19 cellular contexts compared by ENCODE assay signal in the genomic region with DNA sequence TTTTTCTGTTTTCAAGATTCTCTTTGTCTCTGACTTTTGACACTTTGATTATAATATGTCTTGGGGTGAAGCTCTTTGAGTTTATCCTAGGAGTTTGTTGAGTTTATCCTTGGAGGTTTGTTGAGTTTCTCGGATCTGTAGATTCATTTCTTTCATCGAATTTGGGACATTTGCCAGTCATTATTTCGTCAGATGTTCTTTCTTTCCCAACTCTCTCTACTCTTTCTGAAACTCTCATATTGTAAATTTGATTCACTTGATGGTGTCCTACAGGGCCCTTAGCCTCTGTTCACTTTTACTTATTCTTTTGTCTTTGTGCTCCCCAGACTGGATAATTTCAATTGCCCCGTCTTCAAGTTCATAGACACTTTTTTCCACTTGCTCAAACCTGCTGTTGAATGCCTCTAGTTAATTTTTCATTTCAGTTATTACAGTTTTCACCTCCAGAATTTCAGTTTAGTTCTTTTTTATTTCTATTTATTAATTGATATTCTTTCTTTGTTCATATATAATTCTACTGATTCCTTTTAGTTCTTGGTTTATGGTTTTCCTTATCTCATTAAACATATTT. TPM values are rescaled to one million over a fixed set of nuclear protein-coding genes. Genes with fewer than 3 reads are reported as not detected.
DNase-seq lines count a peak whose midpoint lies in the region; ATAC-seq, FAIRE-seq and TF ChIP-seq lines count a peak whose summit lies in the region.
"Had no signal": no experiment of that assay in that cellular context is flagged by ENCODE, and none has a peak within 500 bp of the region (broad histone marks: within the 10 kb centered on the region; RNA-seq: fewer than 3 reads in every experiment).

No MANE protein-coding gene starts in this region.

- H3K27me3 ChIP-seq in HepG2 (ENCODE audit: control insufficient read depth in 1 of 2, insufficient read depth in 2 of 2, low read length in 2 of 2) (no peaks in the 10 kb centered on the region), right lobe of liver (no peaks in the 10 kb centered on the region), K562 (ENCODE audit: control insufficient read depth in 2 of 2, insufficient read depth in 2 of 2, low read length in 2 of 2) (no peaks in the 10 kb centered on the region; a peak in 1 of 5 replicates), smooth muscle cell (ENCODE audit: low read depth) (no peaks in the 10 kb centered on the region), suprapubic skin (peaks cover 4% of the 10 kb centered on the region)
- H3K27me3 ChIP-seq: BLaER1 treated with 17β-estradiol and CSF1 and Interleukin-3, amounts not matched to agents 10 nM and 100 nM had no signal

- H3K9me1 ChIP-seq in K562 (ENCODE audit: control insufficient read depth, insufficient read depth, low read length), result no peaks in the 10 kb centered on the region

- TF ChIP-seq RAD21 in HepG2 (CRISPR knock-in tag; IDR thresholded peaks at IDR 0.05), result no peak
- no peak for TF ChIP-seq RAD21 in K562 (CRISPR knock-in tag; conservative IDR thresholded peaks at IDR 0.05 in 1 of 2, IDR thresholded peaks at IDR 0.05 in 1 of 2)

- H3F3A ChIP-seq in smooth muscle cell (ENCODE audit: low read depth), result no peaks in the 10 kb centered on the region

- WGBS in HepG2 (ENCODE audit: low lambda C conversion rate), result 98% methylated on average over 4 of the region's 4 CpGs
- WGBS in right lobe of liver (ENCODE audit: insufficient coverage, low coverage, low lambda C conversion rate, missing lambda C conversion rate), result 90% methylated on average over 4 of the region's 4 CpGs
- WGBS in K562 (ENCODE audit: insufficient coverage, low coverage, missing lambda C conversion rate), result 0% methylated on average over 4 of the region's 4 CpGs
- 90% methylated on average over 4 of the region's 4 CpGs for WGBS in smooth muscle cell (ENCODE audit: low lambda C conversion rate)
- 96% methylated on average over 4 of the region's 4 CpGs for WGBS in suprapubic skin

- H2AFZ ChIP-seq in HepG2 (ENCODE audit: low read length), result no peak overlapping the region
- no peak overlapping the region for H2AFZ ChIP-seq in K562 (ENCODE audit: low read depth, low read length)
- H2AFZ ChIP-seq in smooth muscle cell (ENCODE audit: low read depth), result no peak overlapping the region

- H3K4me3 ChIP-seq in HepG2 (replicated peaks in 1 of 3; ENCODE audit: insufficient read depth in 1 of 3, low read depth in 2 of 3, low read length in 3 of 3) (no peak overlapping the region), right lobe of liver (no peak overlapping the region), K562 (no peak overlapping the region), smooth muscle cell (peak overlapping the region; percentile 10), suprapubic skin (no peak overlapping the region)
- H3K4me3 ChIP-seq: BLaER1 treated with 17β-estradiol and CSF1 and Interleukin-3, amounts not matched to agents 10 nM and 100 nM had no signal

- in situ Hi-C loops in HepG2 (cut with HindIII; ENCODE audit: extremely low pct_ligation_motif_present, low pct_unique_long_range_greater_than_20kb), result no loop called here
- in situ Hi-C loops in K562 (cut with MboI), result no loop called here

- H4K20me1 ChIP-seq in HepG2 (ENCODE audit: insufficient read depth, low read length) (no peaks in the 10 kb centered on the region), K562 (replicated peaks; ENCODE audit: control insufficient read depth, insufficient read depth, low read length) (no peaks in the 10 kb centered on the region), smooth muscle cell (ENCODE audit: low read depth) (no peaks in the 10 kb centered on the region)
- H4K20me1 ChIP-seq: BLaER1 treated with 17β-estradiol and CSF1 and Interleukin-3, amounts not matched to agents 10 nM and 100 nM had no signal

- H3K4me1 ChIP-seq in HepG2 (ENCODE audit: insufficient read depth, low read length) (peaks cover 97% of the 10 kb centered on the region), right lobe of liver (peaks cover 0 to 24% (median 9%) of the 10 kb centered on the region in 4 donors), K562 (replicated peaks in 1 of 2; ENCODE audit: control insufficient read depth in 2 of 2, insufficient read depth in 2 of 2, low read length in 2 of 2) (no peaks in the 10 kb centered on the region), smooth muscle cell (ENCODE audit: low read depth) (peaks cover 16% of the 10 kb centered on the region), suprapubic skin (no peaks in the 10 kb centered on the region)
- H3K4me1 ChIP-seq: BLaER1 treated with 17β-estradiol and CSF1 and Interleukin-3, amounts not matched to agents 10 nM and 100 nM had no signal

- 0 out of 2 replicates have a peak overlapping the region, but pooled peaks have one; percentile 85 for H3K4me2 ChIP-seq in HepG2 (ENCODE audit: low read depth, low read length)
- H3K4me2 ChIP-seq in K562 (ENCODE audit: insufficient read depth, low read length), result no peak overlapping the region
- no peak overlapping the region for H3K4me2 ChIP-seq in smooth muscle cell
- H3K4me2 ChIP-seq: BLaER1 treated with 17β-estradiol and CSF1 and Interleukin-3, amounts not matched to agents 10 nM and 100 nM had no signal

- H3K27ac ChIP-seq in HepG2 (ENCODE audit: extremely low read length, insufficient read depth, low read length) (peak overlapping the region; percentile 88), right lobe of liver (no peak overlapping the region), K562 (ENCODE audit: extremely low read depth, low read depth, low read length) (no peak overlapping the region), smooth muscle cell (ENCODE audit: low read depth) (no peak overlapping the region), suprapubic skin (no peak overlapping the region)
- H3K27ac ChIP-seq: BLaER1 treated with 17β-estradiol and CSF1 and Interleukin-3, amounts not matched to agents 10 nM and 100 nM had no signal

- CTCF ChIA-PET in HepG2 (lab: Yijun Ruan, JAX; ENCODE audit: low intra/inter-chr PET ratio, low total read pairs) (no interaction called here), K562 (lab: Yijun Ruan, JAX; ENCODE audit: low intra/inter-chr PET ratio) (no interaction called here)

- H3K36me3 ChIP-seq in HepG2 (replicated peaks in 1 of 2; ENCODE audit: control insufficient read depth in 1 of 2, insufficient read depth in 2 of 2, low read length in 2 of 2) (no peaks in the 10 kb centered on the region), right lobe of liver (no peaks in the 10 kb centered on the region), K562 (ENCODE audit: control insufficient read depth, insufficient read depth, low read length) (no peaks in the 10 kb centered on the region), smooth muscle cell (ENCODE audit: low read depth) (no peaks in the 10 kb centered on the region), suprapubic skin (no peaks in the 10 kb centered on the region)
- H3K36me3 ChIP-seq: BLaER1 treated with 17β-estradiol and CSF1 and Interleukin-3, amounts not matched to agents 10 nM and 100 nM had no signal

- TF ChIP-seq POLR2A in HepG2 (IDR thresholded peaks at IDR 0.05; ENCODE audit: insufficient read depth in 1 of 2, low read depth in 2 of 2, low read length in 2 of 2), result no peak
- no peak for TF ChIP-seq POLR2A in right lobe of liver (IDR thresholded peaks at IDR 0.05)
- no peak for TF ChIP-seq POLR2A in K562 (conservative IDR thresholded peaks at IDR 0.05)
- no peak for TF ChIP-seq POLR2A in suprapubic skin (IDR thresholded peaks at IDR 0.05)

- BruUV-seq in HepG2 (replicated peaks; lab: Mats Ljungman, UMichigan) (no TSS peak), K562 (replicated peaks; lab: Mats Ljungman, UMichigan) (no TSS peak)

- TF ChIP-seq CTCF in HepG2 (CRISPR knock-in tag; IDR thresholded peaks at IDR 0.05), result no peak
- TF ChIP-seq CTCF in right lobe of liver (IDR thresholded peaks at IDR 0.05), result no peak
- TF ChIP-seq CTCF in K562 (IDR thresholded peaks at IDR 0.05 in 2 of 3, conservative IDR thresholded peaks at IDR 0.05 in 1 of 3; ENCODE audit: insufficient read depth in 2 of 3, low read depth in 1 of 3, low read length in 3 of 3), result no peak
- no peak for TF ChIP-seq CTCF in smooth muscle cell (IDR thresholded peaks at IDR 0.05; ENCODE audit: borderline replicate concordance, insufficient read depth, poor library complexity, severe bottlenecking)
- no peak for TF ChIP-seq CTCF in suprapubic skin (IDR thresholded peaks at IDR 0.05)

- no peaks in the 10 kb centered on the region for H3K79me2 ChIP-seq in HepG2 (ENCODE audit: insufficient read depth, low read length)
- no peaks in the 10 kb centered on the region for H3K79me2 ChIP-seq in K562 (ENCODE audit: control insufficient read depth, insufficient read depth, low read length)
- H3K79me2 ChIP-seq in smooth muscle cell (ENCODE audit: low read depth), result no peaks in the 10 kb centered on the region

- H3K9me3 ChIP-seq in HepG2 (ENCODE audit: low read length), result peaks cover 7% of the 10 kb centered on the region; the same call in 1 of the 2 replicates
- no peaks in the 10 kb centered on the region for H3K9me3 ChIP-seq in right lobe of liver
- H3K9me3 ChIP-seq in K562 (replicated peaks; ENCODE audit: control insufficient read depth, insufficient read depth, low read depth, low read length), result peaks cover 10% of the 10 kb centered on the region
- H3K9me3 ChIP-seq in smooth muscle cell (replicated peaks; ENCODE audit: low read depth), result no peaks in the 10 kb centered on the region
- peaks cover 13% of the 10 kb centered on the region for H3K9me3 ChIP-seq in suprapubic skin

- DNase-seq in HepG2 (ENCODE audit: low spot score) (no peak), right lobe of liver (no peak), K562 (ENCODE audit: extremely low read depth in 1 of 4, low spot score in 3 of 4) (no peak), smooth muscle cell (lab: John Stamatoyannopoulos, UW; ENCODE audit: unreplicated experiment) (no peak), suprapubic skin (ENCODE audit: low spot score in 2 of 2) (no peak), NCI-H69 (lab: John Stamatoyannopoulos, UW) (no peak)
- DNase-seq: 8988T; CD4-positive, CD25-positive, alpha-beta regulatory T cell; CD8-positive, alpha-beta memory T cell; COR-L47; DMS153; DMS79; GDM1; GOT3; H7 had no signal

- intact Hi-C loops in HepG2 (cut with micrococcal nuclease; ENCODE audit: unreplicated experiment), result no loop called here
- intact Hi-C loops in right lobe of liver (cut with DNase I), result no loop called here
- intact Hi-C loops in K562 (cut with micrococcal nuclease), result no loop called here

- H3K9ac ChIP-seq in HepG2 (ENCODE audit: insufficient read depth, low read depth, low read length) (no peak overlapping the region; the same call in 1 of the 2 replicates), K562 (ENCODE audit: insufficient read depth in 1 of 2, low read depth in 2 of 2, low read length in 2 of 2) (no peak overlapping the region), smooth muscle cell (ENCODE audit: low read depth) (no peak overlapping the region)
- H3K9ac ChIP-seq: BLaER1 treated with 17β-estradiol and CSF1 and Interleukin-3, amounts not matched to agents 10 nM and 100 nM had no signal

- POLR2A ChIA-PET in HepG2 (lab: Yijun Ruan, JAX), result interaction anchor here (0.9 to 1.7 kb wide), 9 partner anchors 9 to 550 kb away, joined by 3 to 39 read pairs (median 7); a partner anchor contains a TSS
- POLR2A ChIA-PET in K562 (lab: Yijun Ruan, JAX), result interaction anchor here (0.6 kb wide), 1 partner anchor 230 kb away, joined by 5 read pairs; a partner anchor contains a TSS

- TF ChIP-seq EP300 in HepG2 (IDR thresholded peaks at IDR 0.05; ENCODE audit: low read depth in 2 of 2, low read length in 2 of 2) (no peak), HepG2 (CRISPR knock-in tag; IDR thresholded peaks at IDR 0.05; ENCODE audit: borderline replicate concordance) (no peak), K562 (IDR thresholded peaks at IDR 0.05; ENCODE audit: low read length) (no peak), suprapubic skin (IDR thresholded peaks at IDR 0.05) (no peak)

- FAIRE-seq in HepG2 (lab: Jason Lieb, UNC), result no peak
- FAIRE-seq in K562 (lab: Jason Lieb, UNC), result peak; percentile 40
- FAIRE-seq: GM12892, GM18507 had no signal

- no peak for ATAC-seq in HepG2
- no peak for ATAC-seq in right lobe of liver
- ATAC-seq in K562, result no peak
- no peak for ATAC-seq in GM19328 (IDR thresholded peaks at IDR 0.05; ENCODE audit: unreplicated experiment)

RNA-seq across cellular contexts. Expression of a gene that starts 8.1 kb away (rescaled TPM):
- total RNA-seq in HepG2 (2016; rRNA removed; fragmentation: Illumina TruSeq; extraction: Trizol) (15.5 and 21.7 TPM in 2 replicates), right lobe of liver (1 to 10 TPM; 4.2 to 8.7 (median 6.8) TPM), K562 (2014; rRNA removed) (3.8 and 3.9 TPM in 2 replicates), K562 (2014; rRNA removed; fragmentation: Illumina TruSeq; extraction: Trizol) (7.7 and 7.8 TPM in 2 replicates), K562 (2015; rRNA removed; fragmentation: Illumina TruSeq; extraction: Trizol) (7.1 and 7.6 TPM in 2 replicates), K562 (2021) (6.0 and 6.1 TPM in 2 replicates), smooth muscle cell (3.4 and 4.8 TPM in 2 replicates), suprapubic skin (10 to 100 TPM in 1 of 4 donors, 1 to 10 TPM in 3; 4.2 to 13.0 (median 8.3) TPM)
- total RNA-seq in HepG2 (2016; cell fraction: cytosol; rRNA removed; fragmentation: Illumina TruSeq; extraction: Trizol; ENCODE audit: low read depth), result 1.6 and 2.6 TPM in 2 replicates
- total RNA-seq in HepG2 (2016; cell fraction: insoluble cytoplasmic fraction; rRNA removed; fragmentation: Illumina TruSeq; extraction: Trizol), result 15.0 and 22.9 TPM in 2 replicates
- total RNA-seq in HepG2 (2016; cell fraction: membrane; rRNA removed; fragmentation: Illumina TruSeq; extraction: Trizol), result 5.1 and 6.1 TPM in 2 replicates
- 15.3 and 16.3 TPM in 2 replicates for total RNA-seq in HepG2 (2016; cell fraction: nucleus; rRNA removed; fragmentation: Illumina TruSeq; extraction: Trizol)
- polyA plus RNA-seq in HepG2 (2011; rRNA removed) (9.8 and 10.3 TPM in 2 replicates), K562 (2011; rRNA removed) (5.0 and 5.2 TPM in 2 replicates), K562 (2014; fragmentation: Illumina TruSeq; extraction: Trizol) (6.2 and 6.4 TPM in 2 replicates), K562 (2014; fragmentation: Nextera tagmentation; extraction: Ambion mirVana) (1 to 10 TPM; 2.2 to 2.3 TPM), K562 (2014; rRNA removed) (3.8 and 3.9 TPM in 2 replicates), smooth muscle cell (1.5 and 1.8 TPM in 2 replicates)
- polyA plus RNA-seq in HepG2 (2011; cell fraction: cytosol; rRNA removed), result 4.9 and 7.9 TPM in 2 replicates
- 8.9 and 10.2 TPM in 2 replicates for polyA plus RNA-seq in HepG2 (2011; cell fraction: nucleus; rRNA removed)
- polyA plus RNA-seq in HepG2 (2012), result 11.0 and 11.8 TPM in 2 replicates
- 0.72 and 0.84 TPM in 2 replicates for polyA plus RNA-seq in HepG2 (2016; cell fraction: cytosol; fragmentation: Illumina TruSeq; extraction: Trizol; ENCODE audit: low read depth)
- polyA plus RNA-seq in HepG2 (2016; cell fraction: insoluble cytoplasmic fraction; fragmentation: Illumina TruSeq; extraction: Trizol; ENCODE audit: low read depth), result 15.1 and 16.3 TPM in 2 replicates
- polyA plus RNA-seq in HepG2 (2016; cell fraction: membrane; fragmentation: Illumina TruSeq; extraction: Trizol; ENCODE audit: low read depth), result 1.6 and 1.8 TPM in 2 replicates
- 15.5 and 20.4 TPM in 2 replicates for polyA plus RNA-seq in HepG2 (2016; cell fraction: nucleus; fragmentation: Illumina TruSeq; extraction: Trizol; ENCODE audit: insufficient read depth, low read depth)
- 0.87 and 4.8 TPM in 2 replicates for polyA minus RNA-seq in HepG2 (2011; rRNA and poly(A)+ RNA removed; ENCODE audit: low replicate concordance)
- 8.4 TPM in 2 replicates for polyA minus RNA-seq in HepG2 (2011; cell fraction: cytosol; rRNA and poly(A)+ RNA removed)
- 22.1 and 28.2 TPM in 2 replicates for polyA minus RNA-seq in HepG2 (2011; cell fraction: nucleus; rRNA and poly(A)+ RNA removed)
- total RNA-seq in K562 (2011; cell fraction: chromatin; rRNA removed; ENCODE audit: low replicate concordance), result 3.0 and 5.1 TPM in 2 replicates
- 1.5 and 2.1 TPM in 2 replicates for total RNA-seq in K562 (2011; cell fraction: nucleolus; rRNA removed)
- total RNA-seq in K562 (2011; cell fraction: nucleoplasm; rRNA removed), result 2.3 and 3.0 TPM in 2 replicates
- 1.4 and 2.7 TPM in 2 replicates for polyA plus RNA-seq in K562 (2011; cell fraction: cytosol; rRNA removed)
- polyA plus RNA-seq in K562 (2011; cell fraction: nucleus; rRNA removed), result 3.0 and 4.2 TPM in 2 replicates
- polyA plus RNA-seq in K562 (2012), result 5.0 and 8.7 TPM in 2 replicates
- 7.2 and 8.5 TPM in 2 replicates for polyA minus RNA-seq in K562 (2011; rRNA and poly(A)+ RNA removed)
- polyA minus RNA-seq in K562 (2011; cell fraction: cytosol; rRNA and poly(A)+ RNA removed), result 2.3 and 3.4 TPM in 2 replicates
- 2.6 and 4.0 TPM in 2 replicates for polyA minus RNA-seq in K562 (2011; cell fraction: nucleus; rRNA and poly(A)+ RNA removed)
